ENCODE assay signal across 10 cellular contexts in genomic region chr13:30847697-30848307, GRCh38. TPM values are rescaled to one million over a fixed set of nuclear protein-coding genes. Genes with fewer than 3 reads are reported as not detected.
DNase-seq lines count a peak whose midpoint lies in the region; ATAC-seq and TF ChIP-seq lines count a peak whose summit lies in the region.
"Had no signal": no experiment of that assay in that cellular context is flagged by ENCODE, and none has a peak within 500 bp of the region (broad histone marks: within the 10 kb centered on the region; RNA-seq: fewer than 3 reads in every experiment).

No MANE protein-coding gene starts in this region.

- TF ChIP-seq EP300 in esophagus muscularis mucosa (IDR thresholded peaks at IDR 0.05) (no peak), sigmoid colon (IDR thresholded peaks at IDR 0.05) (peak in 1 of 4 donors; percentile 12)

- 33% methylated on average over 11 of the region's 11 CpGs for WGBS in esophagus muscularis mucosa
- 54 to 71% methylated on average over 11 of the region's 11 CpGs for WGBS in sigmoid colon, 2 donors

- intact Hi-C loops in esophagus muscularis mucosa (cut with DNase I) = no loop called here
- intact Hi-C loops in sigmoid colon (cut with DNase I) = no loop called here

- H3K4me1 ChIP-seq in esophagus muscularis mucosa (peaks cover 0 to 5% (median 0%) of the 10 kb centered on the region in 4 donors), sigmoid colon (peaks cover 0 to 8% (median 0%) of the 10 kb centered on the region in 4 donors)
- H3K4me1 ChIP-seq: HAP-1 had no signal

- H3K4me3 ChIP-seq in esophagus muscularis mucosa (no peak overlapping the region), sigmoid colon (no peak overlapping the region)
- H3K4me3 ChIP-seq: HAP-1 had no signal

- DNase-seq in GM04504 (ENCODE audit: low read depth) = peak; percentile 99
- DNase-seq in NCI-H2227 (lab: John Stamatoyannopoulos, UW; ENCODE audit: unreplicated experiment) = peak; percentile 5
- no peak for DNase-seq in esophagus muscularis mucosa (ENCODE audit: extremely low spot score)
- no peak for DNase-seq in sigmoid colon
- no peak for DNase-seq in Ammon's horn (ENCODE audit: low spot score)
- DNase-seq in 8988T = no peak

- TF ChIP-seq POLR2A in esophagus muscularis mucosa (IDR thresholded peaks at IDR 0.05; ENCODE audit: low read depth) (no peak), sigmoid colon (IDR thresholded peaks at IDR 0.05) (no peak)

- H3K27ac ChIP-seq in esophagus muscularis mucosa (replicated peaks in 1 of 4) = peak overlapping the region in 3 of 4 donors; percentile 47 to 63 (median 52)
- peak overlapping the region in 3 of 4 donors; percentile 25 to 55 (median 45) for H3K27ac ChIP-seq in sigmoid colon
- H3K27ac ChIP-seq: VCaP had no signal

- no peak for TF ChIP-seq CTCF in esophagus muscularis mucosa (IDR thresholded peaks at IDR 0.05)
- TF ChIP-seq CTCF in sigmoid colon (IDR thresholded peaks at IDR 0.05) = no peak

- H3K36me3 ChIP-seq in esophagus muscularis mucosa (no peaks in the 10 kb centered on the region), sigmoid colon (no peaks in the 10 kb centered on the region)
- H3K36me3 ChIP-seq: HAP-1 had no signal

- ATAC-seq in GM21737 (IDR thresholded peaks at IDR 0.05; ENCODE audit: unreplicated experiment) (no peak), HG03045 (IDR thresholded peaks at IDR 0.05; ENCODE audit: unreplicated experiment) (no peak)

- peaks cover 0 to 3% (median 0%) of the 10 kb centered on the region in 4 donors for H3K9me3 ChIP-seq in esophagus muscularis mucosa
- no peaks in the 10 kb centered on the region for H3K9me3 ChIP-seq in sigmoid colon
- H3K9me3 ChIP-seq: HAP-1 had no signal

- H3K27me3 ChIP-seq in esophagus muscularis mucosa (no peaks in the 10 kb centered on the region), sigmoid colon (no peaks in the 10 kb centered on the region)

RNA-seq across cellular contexts. Expression of gene MEDAG, which starts 58.3 kb away (rescaled TPM):
- total RNA-seq in esophagus muscularis mucosa (100 to 1,000 TPM in 1 of 4 donors, 10 to 100 TPM in 3; 20.3 to 126 (median 31.7) TPM), sigmoid colon (10 to 100 TPM; 14.3 to 42.1 (median 20.1) TPM)
- polyA plus RNA-seq in sigmoid colon = 10 to 100 TPM in 1 of 3 donors, 1 to 10 TPM in 2; 1.4 to 18.0 (median 5.0) TPM

Comparison
In these comparisons a context has a peak if more than half of its experiments do, and no peak if none do; other contexts are left out.
1. DNase-seq: peak in GM04504 (single experiment) and NCI-H2227 (single experiment); none in esophagus muscularis mucosa (single experiment), sigmoid colon (single experiment), Ammon's horn (single experiment) and 8988T (single experiment).